ENCODE assay signal across 9 cellular contexts in genomic region chr19:49266409-49266808, GRCh38. TPM values are rescaled to one million over a fixed set of nuclear protein-coding genes. Genes with fewer than 3 reads are reported as not detected.
A peak's percentile ranks its signal among the peaks of the same experiment; 100 is the strongest.
DNase-seq lines count a peak whose midpoint lies in the region; ATAC-seq, FAIRE-seq and TF ChIP-seq lines count a peak whose summit lies in the region.
"Not testable (repeated sequence)": the region's sequence is repeated elsewhere in the genome, so short reads cannot be mapped to it uniquely, and the experiment has no call there.
"Had no signal": no experiment of that assay in that cellular context is flagged by ENCODE, and none has a peak within 500 bp of the region (broad histone marks: within the 10 kb centered on the region; RNA-seq: fewer than 3 reads in every experiment).

No MANE protein-coding gene starts in this region.

- H3K79me2 ChIP-seq in HepG2 (ENCODE audit: insufficient read depth, low read length): not testable (repeated sequence)

- H3K4me3 ChIP-seq in HepG2 (replicated peaks in 1 of 3; ENCODE audit: insufficient read depth in 1 of 3, low read depth in 2 of 3, low read length in 3 of 3); small intestine (ENCODE audit: low read depth in 1 of 2, low read length in 2 of 2); upper lobe of left lung: not testable (repeated sequence)

- not testable (repeated sequence) for TF ChIP-seq RAD21 in HepG2 (CRISPR knock-in tag; IDR thresholded peaks at IDR 0.05)

- H3K27ac Mint-ChIP-seq in T-helper 2 cell treated with Interferon-gamma antibody and Interleukin-4, amounts not matched to agents 5 μg/mL and 100 μg/mL, for 36 hours; activated T-cell treated with anti-CD3 and anti-CD28 coated beads, Interleukin-2, amount 50 U/mL, for 72 hours; endothelial cell (ENCODE audit: unreplicated experiment): not testable (repeated sequence)

- not testable (repeated sequence) for H3K4me1 Mint-ChIP-seq in T-helper 2 cell treated with Interferon-gamma antibody and Interleukin-4, amounts not matched to agents 5 μg/mL and 100 μg/mL, for 36 hours (ENCODE audit: low read depth); activated T-cell treated with anti-CD3 and anti-CD28 coated beads, Interleukin-2, amount 50 U/mL, for 72 hours (ENCODE audit: low read depth); endothelial cell (ENCODE audit: unreplicated experiment)

- POLR2A ChIA-PET in HepG2 (lab: Yijun Ruan, JAX): not testable (repeated sequence)

- DNase-seq in GM04504 (ENCODE audit: low read depth) (peak; percentile 13), NAMALWA (ENCODE audit: low spot score) (peak; percentile 57), endothelial cell (ENCODE audit: low spot score) (peak; percentile 38), small intestine (peak; percentile 16), upper lobe of left lung (peak in 1 of 2 donors; percentile 58)
- DNase-seq in T-helper 2 cell treated with Interferon-gamma antibody and Interleukin-4, amounts not matched to agents 5 μg/mL and 100 μg/mL, for 36 hours (ENCODE audit: low spot score): peak; percentile 23
- DNase-seq in activated T-cell treated with anti-CD3 and anti-CD28 coated beads, Interleukin-2, amount 50 U/mL, for 72 hours: peak; percentile 53 to 54
- not testable (repeated sequence) for DNase-seq in HepG2 (ENCODE audit: low spot score)

- not testable (repeated sequence) for H3K27me3 ChIP-seq in HepG2 (ENCODE audit: control insufficient read depth in 1 of 2, insufficient read depth in 2 of 2, low read length in 2 of 2); small intestine (ENCODE audit: control insufficient read depth in 2 of 2, insufficient read depth in 2 of 2, low read length in 2 of 2); upper lobe of left lung

- H3K9me3 ChIP-seq in HepG2 (ENCODE audit: low read length): peaks cover 26% of the 10 kb centered on the region
- H3K9me3 ChIP-seq in small intestine (ENCODE audit: control insufficient read depth, low read depth): not testable (repeated sequence)
- H3K9me3 ChIP-seq in upper lobe of left lung: peaks cover 0 to 16% (median 9%) of the 10 kb centered on the region in 4 donors

- BruUV-seq in HepG2 (replicated peaks; lab: Mats Ljungman, UMichigan): not testable (repeated sequence)

- not testable (repeated sequence) for H3K9ac ChIP-seq in HepG2 (ENCODE audit: insufficient read depth, low read depth, low read length)

- not testable (repeated sequence) for H2AFZ ChIP-seq in HepG2 (ENCODE audit: low read length)

- CTCF ChIA-PET in HepG2 (lab: Yijun Ruan, JAX; ENCODE audit: low intra/inter-chr PET ratio, low total read pairs): interaction anchor here (1.3 kb wide), 1 partner anchor 177 kb away, joined by 5 read pairs; no protein-coding TSS in a partner anchor

- H3K36me3 Mint-ChIP-seq in T-helper 2 cell treated with Interferon-gamma antibody and Interleukin-4, amounts not matched to agents 5 μg/mL and 100 μg/mL, for 36 hours (ENCODE audit: low read depth); activated T-cell treated with anti-CD3 and anti-CD28 coated beads, Interleukin-2, amount 50 U/mL, for 72 hours (ENCODE audit: insufficient read depth in 2 of 2); endothelial cell (ENCODE audit: low read depth, unreplicated experiment): not testable (repeated sequence)

- peaks cover 17% of the 10 kb centered on the region for H3K9me3 Mint-ChIP-seq in T-helper 2 cell treated with Interferon-gamma antibody and Interleukin-4, amounts not matched to agents 5 μg/mL and 100 μg/mL, for 36 hours
- H3K9me3 Mint-ChIP-seq in activated T-cell treated with anti-CD3 and anti-CD28 coated beads, Interleukin-2, amount 50 U/mL, for 72 hours: peaks cover 2 to 15% of the 10 kb centered on the region in 2 donors
- H3K9me3 Mint-ChIP-seq in endothelial cell (ENCODE audit: unreplicated experiment): not testable (repeated sequence)

- not testable (repeated sequence) for H3K4me3 Mint-ChIP-seq in T-helper 2 cell treated with Interferon-gamma antibody and Interleukin-4, amounts not matched to agents 5 μg/mL and 100 μg/mL, for 36 hours; activated T-cell treated with anti-CD3 and anti-CD28 coated beads, Interleukin-2, amount 50 U/mL, for 72 hours; endothelial cell (ENCODE audit: unreplicated experiment)

- H3K4me2 ChIP-seq in HepG2 (ENCODE audit: low read depth, low read length): not testable (repeated sequence)

- TF ChIP-seq CTCF in endothelial cell (IDR thresholded peaks at IDR 0.05; ENCODE audit: unreplicated experiment): peak; percentile 39
- peak; percentile 80 for TF ChIP-seq CTCF in HepG2 (CRISPR knock-in tag; IDR thresholded peaks at IDR 0.05)
- peak; percentile 28 to 67 (median 56) for TF ChIP-seq CTCF in upper lobe of left lung (IDR thresholded peaks at IDR 0.05)

- not testable (repeated sequence) for H4K20me1 ChIP-seq in HepG2 (ENCODE audit: insufficient read depth, low read length)

- H3K27ac ChIP-seq in HepG2 (ENCODE audit: extremely low read length, insufficient read depth, low read length); small intestine (ENCODE audit: low read depth in 1 of 2, low read length in 1 of 2); upper lobe of left lung: not testable (repeated sequence)

- intact Hi-C loops in HepG2 (cut with micrococcal nuclease; ENCODE audit: unreplicated experiment): not testable (repeated sequence)

- in situ Hi-C loops in HepG2 (cut with HindIII; ENCODE audit: extremely low pct_ligation_motif_present, low pct_unique_long_range_greater_than_20kb): not testable (repeated sequence)

- H3K4me1 ChIP-seq in HepG2 (ENCODE audit: insufficient read depth, low read length); small intestine (ENCODE audit: control insufficient read depth in 2 of 2, insufficient read depth in 1 of 2, low read depth in 1 of 2, low read length in 1 of 2); upper lobe of left lung: not testable (repeated sequence)

- not testable (repeated sequence) for H3K36me3 ChIP-seq in HepG2 (replicated peaks in 1 of 2; ENCODE audit: control insufficient read depth in 1 of 2, insufficient read depth in 2 of 2, low read length in 2 of 2); small intestine (ENCODE audit: control insufficient read depth in 2 of 2, insufficient read depth in 2 of 2, low read length in 2 of 2); upper lobe of left lung

- not testable (repeated sequence) for H3K27me3 Mint-ChIP-seq in T-helper 2 cell treated with Interferon-gamma antibody and Interleukin-4, amounts not matched to agents 5 μg/mL and 100 μg/mL, for 36 hours (ENCODE audit: low read depth); activated T-cell treated with anti-CD3 and anti-CD28 coated beads, Interleukin-2, amount 50 U/mL, for 72 hours (ENCODE audit: low read depth); endothelial cell (ENCODE audit: unreplicated experiment)

- FAIRE-seq in HepG2 (lab: Jason Lieb, UNC); small intestine (lab: Jason Lieb, UNC): not testable (repeated sequence)

- not testable (repeated sequence) for TF ChIP-seq EP300 in HepG2 (IDR thresholded peaks at IDR 0.05; ENCODE audit: low read depth in 2 of 2, low read length in 2 of 2); HepG2 (CRISPR knock-in tag; IDR thresholded peaks at IDR 0.05; ENCODE audit: borderline replicate concordance); upper lobe of left lung (IDR thresholded peaks at IDR 0.05)

- not testable (repeated sequence) for TF ChIP-seq POLR2A in HepG2 (IDR thresholded peaks at IDR 0.05; ENCODE audit: insufficient read depth in 1 of 2, low read depth in 2 of 2, low read length in 2 of 2); upper lobe of left lung (IDR thresholded peaks at IDR 0.05)

- not testable (repeated sequence) for ATAC-seq in activated T-cell treated with anti-CD3 and anti-CD28 coated beads, Interleukin-2, amount 50 U/mL, for 72 hours (replicated peaks in 1 of 2); HepG2; upper lobe of left lung (ENCODE audit: low FRiP score in 2 of 2)

- WGBS in HepG2 (ENCODE audit: low lambda C conversion rate): 26% methylated on average over 6 of the region's 12 CpGs
- 27 to 47% (median 43%) methylated on average over 11 to 12 of the region's 12 CpGs for WGBS in small intestine, 3 donors
- 37 to 42% methylated on average over 12 of the region's 12 CpGs for WGBS in upper lobe of left lung, 2 donors

RNA-seq across cellular contexts. Expression of gene SLC6A16, which starts 58.6 kb away (rescaled TPM):
- total RNA-seq in activated T-cell treated with anti-CD3 and anti-CD28 coated beads, Interleukin-2, amount 50 U/mL, for 72 hours: 1 to 10 TPM; 2.0 to 3.0 TPM
- total RNA-seq in endothelial cell (ENCODE audit: unreplicated experiment) (4.0 TPM), HepG2 (2016; rRNA removed; fragmentation: Illumina TruSeq; extraction: Trizol) (0.07 TPM in 1 of 2 replicates, not detected in the other), upper lobe of left lung (1 to 10 TPM in 5 of 6 donors, under 1 TPM in 1; 0.44 to 4.2 (median 2.0) TPM)
- total RNA-seq in HepG2 (2016; cell fraction: cytosol; rRNA removed; fragmentation: Illumina TruSeq; extraction: Trizol; ENCODE audit: low read depth): not detected in 2 replicates
- total RNA-seq in HepG2 (2016; cell fraction: insoluble cytoplasmic fraction; rRNA removed; fragmentation: Illumina TruSeq; extraction: Trizol): 0.11 and 0.25 TPM in 2 replicates
- not detected in 2 replicates for total RNA-seq in HepG2 (2016; cell fraction: membrane; rRNA removed; fragmentation: Illumina TruSeq; extraction: Trizol)
- total RNA-seq in HepG2 (2016; cell fraction: nucleus; rRNA removed; fragmentation: Illumina TruSeq; extraction: Trizol): 1.4 TPM in 1 of 2 replicates, not detected in the other
- polyA plus RNA-seq in HepG2 (2011; rRNA removed) (0.18 and 0.22 TPM in 2 replicates), small intestine (1 to 10 TPM in 1 of 3 donors, under 1 TPM in 1, not detected in 1; 0.34 to 1.4 TPM)
- polyA plus RNA-seq in HepG2 (2011; cell fraction: cytosol; rRNA removed): 0.11 and 0.36 TPM in 2 replicates
- 0.33 and 0.95 TPM in 2 replicates for polyA plus RNA-seq in HepG2 (2011; cell fraction: nucleus; rRNA removed)
- polyA plus RNA-seq in HepG2 (2012): 0.31 and 0.64 TPM in 2 replicates
- not detected in 2 replicates for polyA plus RNA-seq in HepG2 (2016; cell fraction: cytosol; fragmentation: Illumina TruSeq; extraction: Trizol; ENCODE audit: low read depth)
- not detected in 2 replicates for polyA plus RNA-seq in HepG2 (2016; cell fraction: insoluble cytoplasmic fraction; fragmentation: Illumina TruSeq; extraction: Trizol; ENCODE audit: low read depth)
- polyA plus RNA-seq in HepG2 (2016; cell fraction: membrane; fragmentation: Illumina TruSeq; extraction: Trizol; ENCODE audit: low read depth): 0.35 and 0.39 TPM in 2 replicates
- 0.45 TPM in 1 of 2 replicates, not detected in the other for polyA plus RNA-seq in HepG2 (2016; cell fraction: nucleus; fragmentation: Illumina TruSeq; extraction: Trizol; ENCODE audit: insufficient read depth, low read depth)
- polyA minus RNA-seq in HepG2 (2011; rRNA and poly(A)+ RNA removed; ENCODE audit: low replicate concordance): 0.20 and 1.2 TPM in 2 replicates
- not detected in 2 replicates for polyA minus RNA-seq in HepG2 (2011; cell fraction: cytosol; rRNA and poly(A)+ RNA removed)
- polyA minus RNA-seq in HepG2 (2011; cell fraction: nucleus; rRNA and poly(A)+ RNA removed): 0.26 and 0.37 TPM in 2 replicates
- total RNA-seq: occipital lobe had no signal
